In the genomic region with DNA sequence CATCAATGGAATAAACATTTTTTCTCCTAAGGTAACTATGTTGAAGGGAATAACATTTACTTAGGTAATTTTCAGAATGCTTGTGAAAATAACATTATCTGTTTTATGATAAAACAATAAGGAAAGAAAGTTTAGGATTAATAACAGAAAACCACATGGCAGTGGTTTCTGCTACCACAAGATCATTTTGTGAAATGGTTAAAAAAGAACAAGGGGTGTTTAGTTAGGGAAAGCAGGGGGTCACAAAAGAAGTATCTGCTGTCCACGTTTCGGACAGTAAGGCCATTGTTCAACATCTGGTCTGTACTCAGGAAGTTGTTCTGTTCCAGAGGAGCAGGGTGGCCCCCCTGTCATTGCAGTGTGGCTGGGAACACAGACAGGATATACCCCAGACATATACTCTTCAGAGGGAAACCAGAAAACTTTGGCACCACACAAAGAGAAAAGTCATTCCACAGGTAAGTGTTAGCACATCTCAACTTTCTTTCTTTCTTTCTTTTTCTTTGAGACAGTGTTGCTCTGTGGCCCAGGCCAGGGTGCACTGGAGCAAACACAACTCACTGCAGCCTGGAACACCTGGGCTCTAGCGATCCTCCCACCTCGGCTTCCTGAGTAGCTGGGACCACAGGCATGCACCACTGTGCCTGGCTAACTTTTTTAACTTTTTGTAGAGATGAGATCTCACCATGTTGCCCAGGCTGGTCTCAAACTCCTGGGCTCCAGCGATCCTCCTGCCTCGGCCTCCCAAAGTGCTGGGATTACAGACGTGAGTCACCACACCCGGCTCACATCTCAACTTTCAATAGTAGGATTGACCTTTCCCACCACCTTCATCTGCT, we compare ENCODE assay signal across 1 cellular context.
TF ChIP-seq lines count a peak whose summit lies in the region.

No MANE protein-coding gene starts in this region.

TF ChIP-seq in HepG2, 621 proteins besides CTCF, POLR2A, EP300 and RAD21 (continued from another document and continues in another):
- TF ChIP-seq PAXIP1 (CRISPR knock-in tag; conservative IDR thresholded peaks at IDR 0.05): peak; percentile 82
- no peak for TF ChIP-seq PCBP2 (optimal IDR thresholded peaks at IDR 0.05; ENCODE audit: low read depth, low read length, poor library complexity, severe bottlenecking)
- TF ChIP-seq POLR2AphosphoS5 (IDR thresholded peaks at IDR 0.05; ENCODE audit: low read depth, low read length): no peak
- TF ChIP-seq ZNF747 (CRISPR knock-in tag; IDR thresholded peaks at IDR 0.05; ENCODE audit: borderline replicate concordance): no peak
- no peak for TF ChIP-seq NRL (CRISPR knock-in tag; IDR thresholded peaks at IDR 0.05; ENCODE audit: borderline replicate concordance)
- TF ChIP-seq, protein P1, sequence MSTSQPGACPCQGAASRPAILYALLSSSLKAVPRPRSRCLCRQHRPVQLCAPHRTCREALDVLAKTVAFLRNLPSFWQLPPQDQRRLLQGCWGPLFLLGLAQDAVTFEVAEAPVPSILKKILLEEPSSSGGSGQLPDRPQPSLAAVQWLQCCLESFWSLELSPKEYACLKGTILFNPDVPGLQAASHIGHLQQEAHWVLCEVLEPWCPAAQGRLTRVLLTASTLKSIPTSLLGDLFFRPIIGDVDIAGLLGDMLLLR (CRISPR knock-in tag; IDR thresholded peaks at IDR 0.05): no peak
- no peak for TF ChIP-seq ZNF143 (CRISPR knock-in tag; IDR thresholded peaks at IDR 0.05)
- TF ChIP-seq, protein P2, sequence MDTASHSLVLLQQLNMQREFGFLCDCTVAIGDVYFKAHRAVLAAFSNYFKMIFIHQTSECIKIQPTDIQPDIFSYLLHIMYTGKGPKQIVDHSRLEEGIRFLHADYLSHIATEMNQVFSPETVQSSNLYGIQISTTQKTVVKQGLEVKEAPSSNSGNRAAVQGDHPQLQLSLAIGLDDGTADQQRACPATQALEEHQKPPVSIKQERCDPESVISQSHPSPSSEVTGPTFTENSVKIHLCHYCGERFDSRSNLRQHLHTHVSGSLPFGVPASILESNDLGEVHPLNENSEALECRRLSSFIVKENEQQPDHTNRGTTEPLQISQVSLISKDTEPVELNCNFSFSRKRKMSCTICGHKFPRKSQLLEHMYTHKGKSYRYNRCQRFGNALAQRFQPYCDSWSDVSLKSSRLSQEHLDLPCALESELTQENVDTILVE (CRISPR knock-in tag; IDR thresholded peaks at IDR 0.05): no peak
- TF ChIP-seq DNMT1 (CRISPR knock-in tag; IDR thresholded peaks at IDR 0.05): no peak
- no peak for TF ChIP-seq ZNF205 (CRISPR knock-in tag; IDR thresholded peaks at IDR 0.05)
- no peak for TF ChIP-seq SATB2 (CRISPR knock-in tag; IDR thresholded peaks at IDR 0.05)
- TF ChIP-seq, protein P3, sequence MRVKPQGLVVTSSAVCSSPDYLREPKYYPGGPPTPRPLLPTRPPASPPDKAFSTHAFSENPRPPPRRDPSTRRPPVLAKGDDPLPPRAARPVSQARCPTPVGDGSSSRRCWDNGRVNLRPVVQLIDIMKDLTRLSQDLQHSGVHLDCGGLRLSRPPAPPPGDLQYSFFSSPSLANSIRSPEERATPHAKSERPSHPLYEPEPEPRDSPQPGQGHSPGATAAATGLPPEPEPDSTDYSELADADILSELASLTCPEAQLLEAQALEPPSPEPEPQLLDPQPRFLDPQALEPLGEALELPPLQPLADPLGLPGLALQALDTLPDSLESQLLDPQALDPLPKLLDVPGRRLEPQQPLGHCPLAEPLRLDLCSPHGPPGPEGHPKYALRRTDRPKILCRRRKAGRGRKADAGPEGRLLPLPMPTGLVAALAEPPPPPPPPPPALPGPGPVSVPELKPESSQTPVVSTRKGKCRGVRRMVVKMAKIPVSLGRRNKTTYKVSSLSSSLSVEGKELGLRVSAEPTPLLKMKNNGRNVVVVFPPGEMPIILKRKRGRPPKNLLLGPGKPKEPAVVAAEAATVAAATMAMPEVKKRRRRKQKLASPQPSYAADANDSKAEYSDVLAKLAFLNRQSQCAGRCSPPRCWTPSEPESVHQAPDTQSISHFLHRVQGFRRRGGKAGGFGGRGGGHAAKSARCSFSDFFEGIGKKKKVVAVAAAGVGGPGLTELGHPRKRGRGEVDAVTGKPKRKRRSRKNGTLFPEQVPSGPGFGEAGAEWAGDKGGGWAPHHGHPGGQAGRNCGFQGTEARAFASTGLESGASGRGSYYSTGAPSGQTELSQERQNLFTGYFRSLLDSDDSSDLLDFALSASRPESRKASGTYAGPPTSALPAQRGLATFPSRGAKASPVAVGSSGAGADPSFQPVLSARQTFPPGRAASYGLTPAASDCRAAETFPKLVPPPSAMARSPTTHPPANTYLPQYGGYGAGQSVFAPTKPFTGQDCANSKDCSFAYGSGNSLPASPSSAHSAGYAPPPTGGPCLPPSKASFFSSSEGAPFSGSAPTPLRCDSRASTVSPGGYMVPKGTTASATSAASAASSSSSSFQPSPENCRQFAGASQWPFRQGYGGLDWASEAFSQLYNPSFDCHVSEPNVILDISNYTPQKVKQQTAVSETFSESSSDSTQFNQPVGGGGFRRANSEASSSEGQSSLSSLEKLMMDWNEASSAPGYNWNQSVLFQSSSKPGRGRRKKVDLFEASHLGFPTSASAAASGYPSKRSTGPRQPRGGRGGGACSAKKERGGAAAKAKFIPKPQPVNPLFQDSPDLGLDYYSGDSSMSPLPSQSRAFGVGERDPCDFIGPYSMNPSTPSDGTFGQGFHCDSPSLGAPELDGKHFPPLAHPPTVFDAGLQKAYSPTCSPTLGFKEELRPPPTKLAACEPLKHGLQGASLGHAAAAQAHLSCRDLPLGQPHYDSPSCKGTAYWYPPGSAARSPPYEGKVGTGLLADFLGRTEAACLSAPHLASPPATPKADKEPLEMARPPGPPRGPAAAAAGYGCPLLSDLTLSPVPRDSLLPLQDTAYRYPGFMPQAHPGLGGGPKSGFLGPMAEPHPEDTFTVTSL (CRISPR knock-in tag; IDR thresholded peaks at IDR 0.05; ENCODE audit: borderline replicate concordance): peak; percentile 84
- no peak for TF ChIP-seq IKZF4 (CRISPR knock-in tag; IDR thresholded peaks at IDR 0.05; ENCODE audit: borderline replicate concordance, low read depth, not compliant biosample characterization)
- no peak for TF ChIP-seq ZNF530 (CRISPR knock-in tag; IDR thresholded peaks at IDR 0.05; ENCODE audit: low read depth)
- TF ChIP-seq TMF1 (CRISPR knock-in tag; IDR thresholded peaks at IDR 0.05; ENCODE audit: low read depth): no peak
- no peak for TF ChIP-seq CCAR2 (optimal IDR thresholded peaks at IDR 0.05; ENCODE audit: low read depth, low read length)
- TF ChIP-seq RBM22 (optimal IDR thresholded peaks at IDR 0.05; ENCODE audit: low read length): no peak
- no peak for TF ChIP-seq PRMT3 (CRISPR knock-in tag; IDR thresholded peaks at IDR 0.05; ENCODE audit: borderline replicate concordance, low read depth)
- TF ChIP-seq ZSCAN30 (CRISPR knock-in tag; IDR thresholded peaks at IDR 0.05): no peak
- no peak for TF ChIP-seq TGIF2 (CRISPR knock-in tag; IDR thresholded peaks at IDR 0.05)
- TF ChIP-seq CSRNP1 (CRISPR knock-in tag; IDR thresholded peaks at IDR 0.05): no peak
- no peak for TF ChIP-seq NFE2L2 (IDR thresholded peaks at IDR 0.05; ENCODE audit: low read length)
- no peak for TF ChIP-seq ZNF432 (CRISPR knock-in tag; IDR thresholded peaks at IDR 0.05; ENCODE audit: borderline replicate concordance)
- TF ChIP-seq ZNF331 (CRISPR knock-in tag; IDR thresholded peaks at IDR 0.05): peak; percentile 87; the same call in 1 of the 2 replicates
- TF ChIP-seq SETDB1 (CRISPR knock-in tag; IDR thresholded peaks at IDR 0.05; ENCODE audit: borderline replicate concordance): no peak
- TF ChIP-seq ZNF101 (CRISPR knock-in tag; IDR thresholded peaks at IDR 0.05; ENCODE audit: borderline replicate concordance, low read depth): no peak
- TF ChIP-seq, protein P4, sequence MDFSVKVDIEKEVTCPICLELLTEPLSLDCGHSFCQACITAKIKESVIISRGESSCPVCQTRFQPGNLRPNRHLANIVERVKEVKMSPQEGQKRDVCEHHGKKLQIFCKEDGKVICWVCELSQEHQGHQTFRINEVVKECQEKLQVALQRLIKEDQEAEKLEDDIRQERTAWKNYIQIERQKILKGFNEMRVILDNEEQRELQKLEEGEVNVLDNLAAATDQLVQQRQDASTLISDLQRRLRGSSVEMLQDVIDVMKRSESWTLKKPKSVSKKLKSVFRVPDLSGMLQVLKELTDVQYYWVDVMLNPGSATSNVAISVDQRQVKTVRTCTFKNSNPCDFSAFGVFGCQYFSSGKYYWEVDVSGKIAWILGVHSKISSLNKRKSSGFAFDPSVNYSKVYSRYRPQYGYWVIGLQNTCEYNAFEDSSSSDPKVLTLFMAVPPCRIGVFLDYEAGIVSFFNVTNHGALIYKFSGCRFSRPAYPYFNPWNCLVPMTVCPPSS (IDR thresholded peaks at IDR 0.05): no peak
- no peak for TF ChIP-seq MTA3 (CRISPR knock-in tag; IDR thresholded peaks at IDR 0.05)
- TF ChIP-seq ZNF75D (CRISPR knock-in tag; IDR thresholded peaks at IDR 0.05; ENCODE audit: borderline replicate concordance): no peak
- TF ChIP-seq RBAK (CRISPR knock-in tag; IDR thresholded peaks at IDR 0.05): no peak
- TF ChIP-seq BHLHE40 (IDR thresholded peaks at IDR 0.05; ENCODE audit: low read length): 0 out of 2 replicates have a peak, but pooled peaks have one; percentile 15
- peak; percentile 73; the same call in 1 of the 2 replicates for TF ChIP-seq FOXJ3 (CRISPR knock-in tag; IDR thresholded peaks at IDR 0.05; ENCODE audit: borderline replicate concordance)
- TF ChIP-seq KDM1A (CRISPR knock-in tag; IDR thresholded peaks at IDR 0.05): no peak
- TF ChIP-seq ZNF792 (CRISPR knock-in tag; IDR thresholded peaks at IDR 0.05): no peak
- TF ChIP-seq NFYB (CRISPR knock-in tag; IDR thresholded peaks at IDR 0.05): no peak
- TF ChIP-seq ZFX (CRISPR knock-in tag; IDR thresholded peaks at IDR 0.05; ENCODE audit: low read depth): peak; percentile 39
- TF ChIP-seq ZNF253 (CRISPR knock-in tag; IDR thresholded peaks at IDR 0.05; ENCODE audit: borderline replicate concordance): no peak
- TF ChIP-seq THYN1 (CRISPR knock-in tag; IDR thresholded peaks at IDR 0.05; ENCODE audit: borderline replicate concordance, low read depth): no peak
- TF ChIP-seq KDM3A (CRISPR knock-in tag; IDR thresholded peaks at IDR 0.05; ENCODE audit: low read depth): no peak
- no peak; the same call in 1 of the 2 replicates for TF ChIP-seq GFI1 (CRISPR knock-in tag; IDR thresholded peaks at IDR 0.05; ENCODE audit: borderline replicate concordance)
- no peak for TF ChIP-seq ZNF496 (CRISPR knock-in tag; IDR thresholded peaks at IDR 0.05; ENCODE audit: insufficient replicate concordance)
- no peak for TF ChIP-seq EZH2 (conservative IDR thresholded peaks at IDR 0.05; ENCODE audit: low read depth, low read length)
- TF ChIP-seq FOXO1 (CRISPR knock-in tag; IDR thresholded peaks at IDR 0.05): peak; percentile 71
- no peak for TF ChIP-seq ATF2 (CRISPR knock-in tag; IDR thresholded peaks at IDR 0.05)
- TF ChIP-seq ZSCAN25 (CRISPR knock-in tag; IDR thresholded peaks at IDR 0.05): no peak
- no peak for TF ChIP-seq ZNF20 (CRISPR knock-in tag; IDR thresholded peaks at IDR 0.05)
